In genomic region chr3:55373413-55373812, GRCh38 we compare ENCODE assay signal across 1 cellular context.
TF ChIP-seq lines count a peak whose summit lies in the region.

No MANE protein-coding gene starts in this region.

TF ChIP-seq in GM23338, 12 proteins besides CTCF, POLR2A, EP300 and RAD21 (continued from another document):
- TF ChIP-seq REST (IDR thresholded peaks at IDR 0.05; ENCODE audit: unreplicated experiment) (no peak), ZNF114 (CRISPR knock-in tag; IDR thresholded peaks at IDR 0.05) (no peak)
